ENCODE assay signal across 24 cellular contexts in genomic region chr19:46232029-46232428, GRCh38. TPM values are rescaled to one million over a fixed set of nuclear protein-coding genes. Genes with fewer than 3 reads are reported as not detected.
"Had no signal": no experiment of that assay in that cellular context is flagged by ENCODE, and none has a peak within 500 bp of the region (broad histone marks: within the 10 kb centered on the region; RNA-seq: fewer than 3 reads in every experiment).

No MANE protein-coding gene starts in this region.

- H3K4me1 ChIP-seq: adrenal gland, tibial nerve had no signal

- H3K27ac Mint-ChIP-seq: activated B cell treated with CpG ODN at 0.5 μM for 24 hours; activated CD8-positive, alpha-beta T cell treated with anti-CD3 and anti-CD28 coated beads for 36 hours; activated naive CD4-positive, alpha-beta T cell treated with anti-CD3 and anti-CD28 coated beads, Interleukin-2, amount 50 U/mL, for 24 hours; natural killer cell; stimulated activated naive B cell treated with anti-CD40 and anti-IgM and Interleukin-4, amounts not matched to agents 10 μg/mL and 1 μg/mL and 100 μg/mL, for 72 hours; T-helper 17 cell had no signal

- DNase-seq: activated B cell treated with CpG ODN at 0.5 μM for 24 hours; activated CD4-positive, alpha-beta T cell treated with anti-CD3 and anti-CD28 coated beads for 48 hours; activated CD8-positive, alpha-beta T cell treated with anti-CD3 and anti-CD28 coated beads for 36 hours; activated effector memory CD4-positive, alpha-beta T cell treated with anti-CD3 and anti-CD28 coated beads, Interleukin-2, amount 50 U/mL, for 16 hours; activated T-cell treated with anti-CD3 and anti-CD28 coated beads, Interleukin-2, amount 50 U/mL, for 4 hours; esophagus squamous epithelium; kidney; left ventricle myocardium inferior; mesendoderm; natural killer cell; posterior cingulate gyrus; stimulated activated CD4-positive, alpha-beta T cell treated with anti-CD3 and anti-CD28 coated beads, Interleukin-15, amount 100 ng/mL, for 24 hours; stimulated activated CD4-positive, alpha-beta T cell treated with anti-CD3 and anti-CD28 coated beads, Interleukin-4, amount 100 ng/mL, for 1 hour; stimulated activated naive B cell treated with anti-CD40 and anti-IgM and Interleukin-4, amounts not matched to agents 10 μg/mL and 1 μg/mL and 100 μg/mL, for 72 hours; T-helper 17 cell had no signal

- H3K9me3 ChIP-seq: adrenal gland, esophagus squamous epithelium, left ventricle myocardium inferior, tibial nerve had no signal

- H3K36me3 Mint-ChIP-seq: activated naive CD4-positive, alpha-beta T cell treated with anti-CD3 and anti-CD28 coated beads, Interleukin-2, amount 50 U/mL, for 24 hours; natural killer cell; stimulated activated naive B cell treated with anti-CD40 and anti-IgM and Interleukin-4, amounts not matched to agents 10 μg/mL and 1 μg/mL and 100 μg/mL, for 72 hours had no signal

- H3K4me2 ChIP-seq: hepatocyte had no signal

- H3K36me3 ChIP-seq: adrenal gland, cardiac muscle cell, esophagus squamous epithelium, left ventricle myocardium inferior, tibial nerve had no signal

- ATAC-seq: activated CD8-positive, alpha-beta T cell treated with anti-CD3 and anti-CD28 coated beads for 36 hours; activated T-cell treated with anti-CD3 and anti-CD28 coated beads, Interleukin-2, amount 50 U/mL, for 4 hours; natural killer cell; stimulated activated naive B cell treated with anti-CD40 and anti-IgM and Interleukin-4, amounts not matched to agents 10 μg/mL and 1 μg/mL and 100 μg/mL, for 72 hours; T-helper 17 cell had no signal

- H2AFZ ChIP-seq: hepatocyte had no signal

- H3K27ac ChIP-seq: adrenal gland, cardiac muscle cell, hepatocyte, left ventricle myocardium inferior, skin epidermis, tibial nerve had no signal

- H3K4me1 Mint-ChIP-seq: activated B cell treated with CpG ODN at 0.5 μM for 24 hours; activated naive CD4-positive, alpha-beta T cell treated with anti-CD3 and anti-CD28 coated beads, Interleukin-2, amount 50 U/mL, for 24 hours; natural killer cell; stimulated activated naive B cell treated with anti-CD40 and anti-IgM and Interleukin-4, amounts not matched to agents 10 μg/mL and 1 μg/mL and 100 μg/mL, for 72 hours had no signal

- H3K4me3 Mint-ChIP-seq: activated B cell treated with CpG ODN at 0.5 μM for 24 hours; activated CD8-positive, alpha-beta T cell treated with anti-CD3 and anti-CD28 coated beads for 36 hours; activated naive CD4-positive, alpha-beta T cell treated with anti-CD3 and anti-CD28 coated beads, Interleukin-2, amount 50 U/mL, for 24 hours; activated T-cell treated with anti-CD3 and anti-CD28 coated beads, Interleukin-2, amount 50 U/mL, for 4 hours; natural killer cell; stimulated activated naive B cell treated with anti-CD40 and anti-IgM and Interleukin-4, amounts not matched to agents 10 μg/mL and 1 μg/mL and 100 μg/mL, for 72 hours; T-helper 17 cell had no signal

- H3K4me3 ChIP-seq: adrenal gland, cardiac muscle cell, esophagus squamous epithelium, hepatocyte, left ventricle myocardium inferior, skin epidermis, tibial nerve had no signal

- H3K9me3 Mint-ChIP-seq: activated CD8-positive, alpha-beta T cell treated with anti-CD3 and anti-CD28 coated beads for 36 hours; activated naive CD4-positive, alpha-beta T cell treated with anti-CD3 and anti-CD28 coated beads, Interleukin-2, amount 50 U/mL, for 24 hours; activated T-cell treated with anti-CD3 and anti-CD28 coated beads, Interleukin-2, amount 50 U/mL, for 4 hours; natural killer cell had no signal

- H3K79me2 ChIP-seq: hepatocyte had no signal

RNA-seq across cellular contexts. Expression of gene IGFL1, which starts 2.5 kb away (rescaled TPM):
- total RNA-seq: activated B cell treated with CpG ODN at 0.5 μM for 24 hours; activated CD8-positive, alpha-beta T cell treated with anti-CD3 and anti-CD28 coated beads for 36 hours; activated T-cell treated with anti-CD3 and anti-CD28 coated beads, Interleukin-2, amount 50 U/mL, for 4 hours; adrenal gland; cardiac muscle cell; fibroblast of villous mesenchyme; glomerular endothelial cell; hepatocyte; kidney; left ventricle myocardium inferior; natural killer cell; subcutaneous adipose tissue; T-helper 17 cell; tibial nerve had no signal
